ENCODE assay signal across 16 cellular contexts in genomic region chr17:77184474-77184873, GRCh38. TPM values are rescaled to one million over a fixed set of nuclear protein-coding genes. Genes with fewer than 3 reads are reported as not detected.
DNase-seq lines count a peak whose midpoint lies in the region; ATAC-seq and TF ChIP-seq lines count a peak whose summit lies in the region.
"Had no signal": no experiment of that assay in that cellular context is flagged by ENCODE, and none has a peak within 500 bp of the region (broad histone marks: within the 10 kb centered on the region; RNA-seq: fewer than 3 reads in every experiment).

No MANE protein-coding gene starts in this region.

- no peak for ATAC-seq in IMR-90 (ENCODE audit: low read depth)
- ATAC-seq in omental fat pad (ENCODE audit: low FRiP score): peak; percentile 55
- ATAC-seq in GM19455 (IDR thresholded peaks at IDR 0.05; ENCODE audit: unreplicated experiment): no peak
- no peak for ATAC-seq in HG02973 (IDR thresholded peaks at IDR 0.05; ENCODE audit: unreplicated experiment)
- ATAC-seq in GM21360 (IDR thresholded peaks at IDR 0.05; ENCODE audit: unreplicated experiment): no peak
- no peak for ATAC-seq in GM21723 (IDR thresholded peaks at IDR 0.05; ENCODE audit: unreplicated experiment)
- ATAC-seq: stimulated activated naive CD8-positive, alpha-beta T cell treated with anti-CD3 and anti-CD28 coated beads, Interleukin-15, amount 100 ng/mL, for 72 hours had no signal

- dilution Hi-C loops in IMR-90 (cut with HindIII; ENCODE audit: low sequenced_read_pairs, unreplicated experiment): no loop called here

- no peak overlapping the region for H4K8ac ChIP-seq in IMR-90 (ENCODE audit: low read depth in 2 of 2, low read length in 2 of 2)

- no peak for TF ChIP-seq POLR2A in IMR-90 (IDR thresholded peaks at IDR 0.05; ENCODE audit: low read depth, low read length)

- H2BK15ac ChIP-seq in IMR-90 (ENCODE audit: low read depth, low read length): no peak overlapping the region

- no peak for TF ChIP-seq RAD21 in IMR-90 (IDR thresholded peaks at IDR 0.05; ENCODE audit: low read length)

- no peak overlapping the region for H4K91ac ChIP-seq in IMR-90 (ENCODE audit: insufficient read depth, low read depth, low read length)

- no peak overlapping the region for H3K14ac ChIP-seq in IMR-90 (replicated peaks; ENCODE audit: low read depth, low read length)

- no peak overlapping the region for H2AK9ac ChIP-seq in IMR-90 (replicated peaks; ENCODE audit: low read depth, low read length, poor library complexity)

- intact Hi-C loops in IMR-90 (cut with micrococcal nuclease): no loop called here

- H3K4ac ChIP-seq in IMR-90 (ENCODE audit: low read depth, low read length): no peak overlapping the region

- no peak overlapping the region for H2BK120ac ChIP-seq in IMR-90 (ENCODE audit: low read depth, low read length)

- H3K9me1 ChIP-seq in IMR-90 (ENCODE audit: insufficient read depth, low read length): peaks cover 16% of the 10 kb centered on the region

- H3K4me2 ChIP-seq in IMR-90 (ENCODE audit: low read depth, low read length): no peak overlapping the region

- H3K9ac ChIP-seq in IMR-90 (ENCODE audit: low read depth, low read length): no peak overlapping the region

- POLR2A ChIA-PET in IMR-90 (lab: Charles Lee; ENCODE audit: unreplicated experiment): no interaction called here

- no peak overlapping the region for H2AFZ ChIP-seq in IMR-90 (replicated peaks; ENCODE audit: low read length, poor library complexity)

- no peak overlapping the region for H3K4me3 ChIP-seq in IMR-90 (ENCODE audit: insufficient read depth, low read depth, low read length)
- H3K4me3 ChIP-seq in astrocyte of the spinal cord (ENCODE audit: low read depth, low read length): no peak overlapping the region
- H3K4me3 ChIP-seq: SK-N-MC, vagina had no signal

- no peaks in the 10 kb centered on the region for H3K9me3 ChIP-seq in IMR-90 (ENCODE audit: control insufficient read depth, insufficient read depth, low read length)
- H3K9me3 ChIP-seq: vagina had no signal

- H3K56ac ChIP-seq in IMR-90 (ENCODE audit: extremely low read depth, insufficient read depth, low read length): no peak overlapping the region

- H3K18ac ChIP-seq in IMR-90 (ENCODE audit: low read depth, low read length): no peak overlapping the region

- WGBS in IMR-90 (ENCODE audit: extremely low coverage in 2 of 2, insufficient read length in 1 of 2), 2 experiments: no CpG with 5 or more reads among the region's 4 CpGs

- H4K5ac ChIP-seq in IMR-90 (ENCODE audit: low read depth, low read length): no peak overlapping the region

- H3K4me1 ChIP-seq in IMR-90 (ENCODE audit: control insufficient read depth, insufficient read depth, low read length): peaks cover 11% of the 10 kb centered on the region

- no TSS peak for BruUV-seq in IMR-90 (replicated peaks; lab: Mats Ljungman, UMichigan)

- H3K27me3 ChIP-seq in IMR-90 (ENCODE audit: control insufficient read depth, insufficient read depth, low read length): no peaks in the 10 kb centered on the region
- H3K27me3 ChIP-seq: vagina had no signal

- peak overlapping the region; percentile 33; the same call in 1 of the 2 replicates for H2AK5ac ChIP-seq in IMR-90 (ENCODE audit: low read depth, low read length)

- no peak overlapping the region for H3K27ac ChIP-seq in IMR-90 (ENCODE audit: insufficient read depth, low read length)
- H3K27ac ChIP-seq: SK-N-MC, vagina had no signal

- CTCF ChIA-PET in IMR-90 (lab: Yijun Ruan, JAX): no interaction called here

- H4K20me1 ChIP-seq in IMR-90 (ENCODE audit: insufficient read depth, low read length): peaks cover 72% of the 10 kb centered on the region

- no peak overlapping the region for H2BK20ac ChIP-seq in IMR-90 (ENCODE audit: low read depth, low read length)

- in situ Hi-C loops in IMR-90 (cut with MboI; ENCODE audit: low sequenced_read_pairs) (no loop called here), astrocyte of the spinal cord (cut with HindIII; ENCODE audit: low sequenced_read_pairs) (no loop called here)

- DNase-seq in AG09319 (ENCODE audit: extremely low read depth, low read depth) (peak; percentile 49), IMR-90 (no peak), astrocyte of the spinal cord (ENCODE audit: low read depth, low spot score) (peak; percentile 37), omental fat pad (ENCODE audit: low spot score) (no peak)
- DNase-seq: activated CD4-positive, alpha-beta memory T cell treated with anti-CD3 and anti-CD28 coated beads for 36 hours; AML-193; aorta; OCI-M1; stimulated activated CD4-positive, alpha-beta T cell treated with anti-CD3 and anti-CD28 coated beads, Interleukin-15, amount 100 ng/mL, for 24 hours; stimulated activated naive CD8-positive, alpha-beta T cell treated with anti-CD3 and anti-CD28 coated beads, Interleukin-15, amount 100 ng/mL, for 72 hours had no signal

- no peak overlapping the region for H2BK5ac ChIP-seq in IMR-90 (ENCODE audit: low read depth, low read length, poor library complexity, severe bottlenecking)

- no peak for TF ChIP-seq CTCF in AG09319 (IDR thresholded peaks at IDR 0.05; ENCODE audit: low read depth, low read length)
- TF ChIP-seq CTCF in IMR-90 (conservative IDR thresholded peaks at IDR 0.05; ENCODE audit: low read depth, low read length): no peak
- TF ChIP-seq CTCF in astrocyte of the spinal cord (IDR thresholded peaks at IDR 0.05; ENCODE audit: low read depth, low read length): no peak
- TF ChIP-seq CTCF in omental fat pad (IDR thresholded peaks at IDR 0.05): no peak

- H3K23ac ChIP-seq in IMR-90 (ENCODE audit: low read depth, low read length): no peak overlapping the region

- peaks cover 36 to 88% of the 10 kb centered on the region in 2 experiments for H3K79me1 ChIP-seq in IMR-90 (ENCODE audit: low read depth in 1 of 2, low read length in 2 of 2)

- H3K36me3 ChIP-seq in IMR-90 (ENCODE audit: control insufficient read depth, insufficient read depth, low read length): no peaks in the 10 kb centered on the region
- H3K36me3 ChIP-seq: vagina had no signal

TF ChIP-seq in IMR-90, 13 proteins besides CTCF, POLR2A, EP300 and RAD21:
- no peak for TF ChIP-seq MAZ (IDR thresholded peaks at IDR 0.05; ENCODE audit: borderline replicate concordance, low read depth, low read length)
- TF ChIP-seq FOS (IDR thresholded peaks at IDR 0.05; ENCODE audit: low read depth, low read length): no peak
- TF ChIP-seq MXI1 (IDR thresholded peaks at IDR 0.05; ENCODE audit: borderline replicate concordance, low read depth, low read length): no peak
- TF ChIP-seq RCOR1 (IDR thresholded peaks at IDR 0.05; ENCODE audit: insufficient replicate concordance, low read length): no peak
- TF ChIP-seq NFE2L2 (IDR thresholded peaks at IDR 0.05; ENCODE audit: low read depth, low read length): no peak
- TF ChIP-seq BHLHE40 (IDR thresholded peaks at IDR 0.05; ENCODE audit: low read depth, low read length): no peak

RNA-seq across cellular contexts. Expression of gene SEC14L1, which starts 43.7 kb away (rescaled TPM):
- total RNA-seq in IMR-90 (2012; rRNA removed): 24.9 and 27.8 TPM in 2 replicates
- polyA plus RNA-seq in IMR-90 (2012; rRNA removed): 32.5 and 35.8 TPM in 2 replicates
- polyA plus RNA-seq in IMR-90 (2012; cell fraction: cytosol; rRNA removed): 19.2 and 30.0 TPM in 2 replicates
- polyA plus RNA-seq in IMR-90 (2012; cell fraction: nucleus; rRNA removed; ENCODE audit: low replicate concordance): 40.3 and 52.3 TPM in 2 replicates
- total RNA-seq in omental fat pad: 100 to 1,000 TPM in 3 of 4 donors, 10 to 100 TPM in 1; 72.8 to 330 (median 113) TPM

Comparison
In these comparisons a context has a peak if more than half of its experiments do, and no peak if none do; other contexts are left out.
1. DNase-seq: peak in AG09319 (single experiment) and astrocyte of the spinal cord (single experiment); none in IMR-90 (single experiment) and omental fat pad (single experiment).